Comparison of ENCODE assay signal across 8 cellular contexts in the genomic region with DNA sequence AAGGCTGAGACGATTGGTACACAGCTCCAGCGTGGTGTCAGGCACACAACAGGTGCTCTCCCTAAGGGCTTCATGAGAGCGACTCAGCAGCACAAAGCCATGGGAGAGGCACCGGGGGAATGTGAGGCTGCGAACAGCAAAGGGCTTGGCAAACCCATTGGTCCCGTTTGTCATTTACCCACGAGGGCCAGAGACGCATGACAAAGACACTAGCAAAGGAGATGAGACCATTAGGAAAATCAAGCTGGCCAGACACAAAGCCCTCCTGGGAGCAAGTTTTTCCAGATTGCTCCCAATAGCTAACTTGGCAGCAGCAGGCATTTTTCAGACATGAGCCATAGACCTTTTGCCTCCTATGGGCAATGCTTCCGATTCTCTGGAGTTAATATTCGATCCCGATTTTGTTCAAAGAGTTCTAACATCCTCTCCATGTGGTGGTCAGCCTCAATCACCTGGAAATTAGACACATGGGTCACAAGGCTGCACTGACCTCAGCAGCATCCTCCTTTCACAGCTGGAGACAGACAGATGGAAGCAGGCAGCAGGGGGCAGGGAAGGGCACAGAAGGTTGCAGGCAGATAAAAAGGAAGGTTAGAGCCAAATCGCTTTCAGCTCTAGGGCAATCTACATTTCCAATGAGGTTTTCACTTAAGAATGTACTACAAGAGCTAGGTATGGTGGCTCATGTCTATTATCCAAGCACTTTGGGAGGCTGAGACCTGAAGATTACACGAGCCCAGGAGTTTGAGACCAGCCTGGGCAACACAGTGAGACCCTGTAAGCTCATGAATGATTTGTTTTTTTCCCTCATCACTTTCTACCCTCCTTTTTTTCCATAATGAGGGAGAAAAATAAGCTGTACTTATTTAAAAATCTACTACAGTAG. TPM values are rescaled to one million over a fixed set of nuclear protein-coding genes. Genes with fewer than 3 reads are reported as not detected.
DNase-seq lines count a peak whose midpoint lies in the region; ATAC-seq and TF ChIP-seq lines count a peak whose summit lies in the region.

No MANE protein-coding gene starts in this region.

- no peaks in the 10 kb centered on the region for H3K27me3 ChIP-seq in left ventricle myocardium inferior (ENCODE audit: low read depth)
- H3K27me3 ChIP-seq in stomach, result no peaks in the 10 kb centered on the region

- no peak for ATAC-seq in HG02588 (IDR thresholded peaks at IDR 0.05; ENCODE audit: unreplicated experiment)
- no peak for ATAC-seq in GM18498 (IDR thresholded peaks at IDR 0.05; ENCODE audit: unreplicated experiment)

- H3K36me3 ChIP-seq in left ventricle myocardium inferior, result peaks cover 21% of the 10 kb centered on the region
- H3K36me3 ChIP-seq in stomach, result peaks cover 0 to 52% (median 18%) of the 10 kb centered on the region in 4 donors

- no peak for TF ChIP-seq EP300 in stomach (IDR thresholded peaks at IDR 0.05)

- H3K9me3 ChIP-seq in left ventricle myocardium inferior (replicated peaks) (no peaks in the 10 kb centered on the region), stomach (no peaks in the 10 kb centered on the region)

- peaks cover 65% of the 10 kb centered on the region for H3K4me1 ChIP-seq in left ventricle myocardium inferior
- peaks cover 45 to 68% (median 58%) of the 10 kb centered on the region in 4 donors for H3K4me1 ChIP-seq in stomach

- intact Hi-C loops in left ventricle myocardium inferior (cut with micrococcal nuclease) (no loop called here), stomach (cut with DNase I; ENCODE audit: low total_unique reads) (no loop called here)

- TF ChIP-seq POLR2A in stomach (IDR thresholded peaks at IDR 0.05), result no peak

- peaks cover 62% of the 10 kb centered on the region for H3K4me1 Mint-ChIP-seq in HFFc6 (ENCODE audit: low read depth)

- H3K9me3 Mint-ChIP-seq in HFFc6, result no peaks in the 10 kb centered on the region

- DNase-seq in HFFc6 (peak; percentile 72), left ventricle myocardium inferior (no peak), stomach (peak; percentile 25), MV-4-11 (lab: John Stamatoyannopoulos, UW) (no peak), midbrain (lab: John Stamatoyannopoulos, UW) (no peak)

- no peak overlapping the region for H3K4me3 ChIP-seq in left ventricle myocardium inferior
- H3K4me3 ChIP-seq in stomach, result no peak overlapping the region

- peak overlapping the region; percentile 77 for H3K27ac ChIP-seq in VCaP
- H3K27ac ChIP-seq in left ventricle myocardium inferior (replicated peaks), result peak overlapping the region; percentile 75
- peak overlapping the region in 4 of 5 donors; percentile 58 to 71 (median 66) for H3K27ac ChIP-seq in stomach

- no peaks in the 10 kb centered on the region; the same call in 1 of the 2 replicates for H3K27me3 Mint-ChIP-seq in HFFc6 (ENCODE audit: insufficient read depth)

- peak overlapping the region; percentile 71 for H3K4me3 Mint-ChIP-seq in HFFc6

- peaks cover 11% of the 10 kb centered on the region for H3K36me3 Mint-ChIP-seq in HFFc6 (ENCODE audit: low read depth)

- TF ChIP-seq CTCF in HFFc6 (IDR thresholded peaks at IDR 0.05), result peak; percentile 37; the same call in 1 of the 2 replicates
- no peak for TF ChIP-seq CTCF in VCaP (conservative IDR thresholded peaks at IDR 0.05)
- no peak for TF ChIP-seq CTCF in left ventricle myocardium inferior (IDR thresholded peaks at IDR 0.05; ENCODE audit: borderline replicate concordance)
- no peak for TF ChIP-seq CTCF in stomach (IDR thresholded peaks at IDR 0.05)

- peak overlapping the region; percentile 79 for H3K27ac Mint-ChIP-seq in HFFc6

- 41 to 69% (median 66%) methylated on average over 13 of the region's 13 CpGs for WGBS in stomach, 5 donors

RNA-seq across cellular contexts. Expression of a gene that starts 38.1 kb away (rescaled TPM):
- total RNA-seq in HFFc6 (2021; fragmentation: NEBNext Ultra II Directional; extraction: Animal tissue kit (Norgen Biotek cat#: 25700)), result 10 to 100 TPM; 29.1 to 43.8 (median 32.6) TPM
- total RNA-seq in left ventricle myocardium inferior (18.6 TPM), stomach (10 to 100 TPM; 10.7 to 25.0 (median 22.0) TPM)
- 10 to 100 TPM in 2 of 3 donors, 1 to 10 TPM in 1; 9.8 to 15.4 (median 14.4) TPM for polyA plus RNA-seq in stomach

RNA-seq across cellular contexts. Expression of a gene that starts 40.5 kb away (rescaled TPM):
- total RNA-seq in HFFc6 (2021; fragmentation: NEBNext Ultra II Directional; extraction: Animal tissue kit (Norgen Biotek cat#: 25700)), result 10 to 100 TPM; 44.7 to 61.4 (median 56.8) TPM
- 7.8 TPM for total RNA-seq in left ventricle myocardium inferior
- 10 to 100 TPM in 3 of 5 donors, 1 to 10 TPM in 1, not detected in 1; 4.1 to 35.7 (median 18.4) TPM for total RNA-seq in stomach
- polyA plus RNA-seq in stomach, result 10 to 100 TPM; 21.8 to 35.1 (median 30.5) TPM

RNA-seq across cellular contexts. Expression of a gene that starts 54.4 kb away (rescaled TPM):
- total RNA-seq in HFFc6 (2021; fragmentation: NEBNext Ultra II Directional; extraction: Animal tissue kit (Norgen Biotek cat#: 25700)), result 1 to 10 TPM; 4.2 to 5.5 (median 4.9) TPM
- total RNA-seq in left ventricle myocardium inferior (1.0 TPM), stomach (not detected)
- polyA plus RNA-seq in stomach, result under 1 TPM in 1 of 3 donors, not detected in 2; 0.28 TPM

Comparison
In these comparisons a context has a peak if more than half of its experiments do, and no peak if none do; other contexts are left out.
1. DNase-seq: peak in HFFc6 (single experiment) and stomach (single experiment); none in left ventricle myocardium inferior (single experiment), MV-4-11 (single experiment) and midbrain (single experiment).
2. Peak in every context shown above with its lines, with median percentiles within 50 percentile points of each other: H3K27ac ChIP-seq.